ENCODE assay signal across 8 cellular contexts in genomic region chr2:43222472-43223146, GRCh38. TPM values are rescaled to one million over a fixed set of nuclear protein-coding genes. Genes with fewer than 3 reads are reported as not detected.
A peak's percentile ranks its signal among the peaks of the same experiment; 100 is the strongest.
DNase-seq lines count a peak whose midpoint lies in the region; ATAC-seq, FAIRE-seq and TF ChIP-seq lines count a peak whose summit lies in the region.

No MANE protein-coding gene starts in this region.

- peak overlapping the region; percentile 96 for H3K27ac Mint-ChIP-seq in activated CD4-positive, alpha-beta T cell treated with anti-CD3 and anti-CD28 coated beads, Interleukin-2, amount 10 ng/mL, durations not matched to agents 24 days and 14 days

- H3K4me1 Mint-ChIP-seq in activated CD4-positive, alpha-beta T cell treated with anti-CD3 and anti-CD28 coated beads, Interleukin-2, amount 10 ng/mL, durations not matched to agents 24 days and 14 days = peaks cover 46% of the 10 kb centered on the region

- no peak for TF ChIP-seq CTCF in keratinocyte (optimal IDR thresholded peaks at IDR 0.05 in 1 of 3, IDR thresholded peaks at IDR 0.05 in 1 of 3, conservative IDR thresholded peaks at IDR 0.05 in 1 of 3; ENCODE audit: extremely low read depth in 1 of 3, insufficient read depth in 2 of 3, low read length in 3 of 3)
- TF ChIP-seq CTCF in testis (IDR thresholded peaks at IDR 0.05) = no peak

- TF ChIP-seq POLR2A in testis (IDR thresholded peaks at IDR 0.05) = no peak

- H4K20me1 ChIP-seq in keratinocyte (ENCODE audit: control insufficient read depth, extremely low read depth, insufficient read depth, low read length) = peaks cover 16% of the 10 kb centered on the region

- H3K4me2 ChIP-seq in keratinocyte (ENCODE audit: control insufficient read depth, extremely low read depth, insufficient read depth, low read depth, low read length) = peak overlapping the region; percentile 87

- H3K27ac ChIP-seq in keratinocyte (ENCODE audit: control insufficient read depth, insufficient read depth, low read length) (peak overlapping the region; percentile 89), testis (peak overlapping the region; percentile 92 to 100)

- H3K36me3 Mint-ChIP-seq in activated CD4-positive, alpha-beta T cell treated with anti-CD3 and anti-CD28 coated beads, Interleukin-2, amount 10 ng/mL, durations not matched to agents 24 days and 14 days (ENCODE audit: low read depth) = peaks cover 45% of the 10 kb centered on the region

- dilution Hi-C loops in keratinocyte (cut with MboI; ENCODE audit: extremely low pct_ligation_motif_present, low sequenced_read_pairs) = no loop called here

- H3K36me3 ChIP-seq in adipocyte (ENCODE audit: control insufficient read depth, insufficient read depth, low read length, severe bottlenecking) (peaks cover 23% of the 10 kb centered on the region), keratinocyte (ENCODE audit: control insufficient read depth in 2 of 2, extremely low read depth in 1 of 2, insufficient read depth in 2 of 2, low read length in 2 of 2) (peaks cover 4 to 14% of the 10 kb centered on the region in 2 experiments), testis (ENCODE audit: low read depth, missing control alignments) (no peaks in the 10 kb centered on the region)

- no peaks in the 10 kb centered on the region for H3K9me3 Mint-ChIP-seq in activated CD4-positive, alpha-beta T cell treated with anti-CD3 and anti-CD28 coated beads, Interleukin-2, amount 10 ng/mL, durations not matched to agents 24 days and 14 days

- H3K27me3 ChIP-seq in adipocyte (replicated peaks; ENCODE audit: control insufficient read depth, insufficient read depth, low read length) (no peaks in the 10 kb centered on the region), keratinocyte (ENCODE audit: control insufficient read depth, extremely low read depth, insufficient read depth, low read length) (no peaks in the 10 kb centered on the region), testis (no peaks in the 10 kb centered on the region)

- H3K9ac ChIP-seq in adipocyte (ENCODE audit: low read length) = peak overlapping the region; percentile 99
- H3K9ac ChIP-seq in keratinocyte (ENCODE audit: control insufficient read depth, extremely low read depth, insufficient read depth, low read length) = peak overlapping the region; percentile 94

- intact Hi-C loops in activated CD4-positive, alpha-beta T cell treated with anti-CD3 and anti-CD28 coated beads, Interleukin-2, amount 10 ng/mL, durations not matched to agents 24 days and 14 days (cut with micrococcal nuclease) = loop anchor here (1.0 kb wide), 1 partner anchor 91 kb away; no protein-coding TSS in a partner anchor
- intact Hi-C loops in testis (cut with DNase I; ENCODE audit: low total_unique reads) = loop anchor here (5.0 to 10.0 kb wide), 3 partner anchors 200 to 378 kb away; no protein-coding TSS in a partner anchor

- H3K9me3 ChIP-seq in adipocyte (ENCODE audit: control insufficient read depth, low read length) = no peaks in the 10 kb centered on the region
- H3K9me3 ChIP-seq in keratinocyte (ENCODE audit: control insufficient read depth, low read depth, low read length) = no peaks in the 10 kb centered on the region
- H3K9me3 ChIP-seq in testis = no peaks in the 10 kb centered on the region

- ATAC-seq in GM21360 (IDR thresholded peaks at IDR 0.05; ENCODE audit: unreplicated experiment) (no peak), HG02852 (IDR thresholded peaks at IDR 0.05; ENCODE audit: unreplicated experiment) (no peak), GM18870 (IDR thresholded peaks at IDR 0.05; ENCODE audit: unreplicated experiment) (no peak)

- H2AFZ ChIP-seq in keratinocyte (ENCODE audit: control insufficient read depth, low read length) = no peak overlapping the region

- peaks cover 44% of the 10 kb centered on the region for H3K79me2 ChIP-seq in keratinocyte (ENCODE audit: control insufficient read depth, insufficient read depth, low read length)

- no peak for FAIRE-seq in keratinocyte (lab: Jason Lieb, UNC)

- H3K9me1 ChIP-seq in keratinocyte (ENCODE audit: control insufficient read depth, extremely low read depth, insufficient read depth, low read length) = no peaks in the 10 kb centered on the region

- H3K4me3 Mint-ChIP-seq in activated CD4-positive, alpha-beta T cell treated with anti-CD3 and anti-CD28 coated beads, Interleukin-2, amount 10 ng/mL, durations not matched to agents 24 days and 14 days = peak overlapping the region; percentile 84

- H3K4me1 ChIP-seq in adipocyte (ENCODE audit: control insufficient read depth, insufficient read depth, low read length) = peaks cover 48% of the 10 kb centered on the region
- H3K4me1 ChIP-seq in keratinocyte (ENCODE audit: control insufficient read depth, extremely low read depth, insufficient read depth, low read length) = peaks cover 43% of the 10 kb centered on the region
- peaks cover 40% of the 10 kb centered on the region for H3K4me1 ChIP-seq in testis

- WGBS in testis, 2 donors = 23 to 26% methylated on average over 6 of the region's 6 CpGs

- peak overlapping the region; percentile 91 for H3K4me3 ChIP-seq in adipocyte (ENCODE audit: low read length)
- peak overlapping the region; percentile 87 to 96 (median 92) for H3K4me3 ChIP-seq in keratinocyte (ENCODE audit: control insufficient read depth in 2 of 3, extremely low read depth in 1 of 3, insufficient read depth in 2 of 3, low read depth in 1 of 3, low read length in 3 of 3)
- peak overlapping the region; percentile 84 to 97 for H3K4me3 ChIP-seq in testis

- peaks cover 2% of the 10 kb centered on the region for H3K27me3 Mint-ChIP-seq in activated CD4-positive, alpha-beta T cell treated with anti-CD3 and anti-CD28 coated beads, Interleukin-2, amount 10 ng/mL, durations not matched to agents 24 days and 14 days

- DNase-seq in activated CD4-positive, alpha-beta T cell treated with anti-CD3 and anti-CD28 coated beads, Interleukin-2, amount 10 ng/mL, durations not matched to agents 24 days and 14 days = no peak
- no peak for DNase-seq in activated CD4-positive, alpha-beta T cell treated with anti-CD3 and anti-CD28 coated beads for 4 hours
- DNase-seq in adipocyte (ENCODE audit: low read depth) (peak; percentile 56), keratinocyte (ENCODE audit: low read depth, low spot score) (no peak), testis (no peak)

RNA-seq across cellular contexts. Expression of gene ZFP36L2, which starts 3.8 kb away (rescaled TPM):
- 92.8 and 93.1 TPM in 2 replicates for total RNA-seq in activated CD4-positive, alpha-beta T cell treated with anti-CD3 and anti-CD28 coated beads, Interleukin-2, amount 10 ng/mL, durations not matched to agents 24 days and 14 days
- polyA plus RNA-seq in keratinocyte (27.1 to 52.4 TPM (median 48.5 TPM) in 3 replicates), testis (ENCODE audit: insufficient read depth, low read depth, low replicate concordance) (45.4 TPM)
- 190 TPM for polyA plus RNA-seq in keratinocyte (2011; ENCODE audit: low read depth)
- polyA plus RNA-seq in keratinocyte (2011; cell fraction: cytosol; rRNA removed) = 38.1 and 45.1 TPM in 2 replicates
- 77.7 and 84.9 TPM in 2 replicates for polyA plus RNA-seq in keratinocyte (2011; cell fraction: nucleus; rRNA removed)
- 151 and 162 TPM in 2 replicates for polyA plus RNA-seq in keratinocyte (2012; ENCODE audit: low replicate concordance)
- 7.8 to 24.2 TPM (median 16.0 TPM) in 3 replicates for polyA minus RNA-seq in keratinocyte
- 89.6 TPM for polyA minus RNA-seq in keratinocyte (2011; cell fraction: cytosol; rRNA and poly(A)+ RNA removed)
- polyA minus RNA-seq in keratinocyte (2011; cell fraction: nucleus; rRNA and poly(A)+ RNA removed) = 50.5 and 70.1 TPM in 2 replicates
- 10 to 100 TPM; 35.7 to 54.4 TPM for total RNA-seq in testis
